In the genomic region with DNA sequence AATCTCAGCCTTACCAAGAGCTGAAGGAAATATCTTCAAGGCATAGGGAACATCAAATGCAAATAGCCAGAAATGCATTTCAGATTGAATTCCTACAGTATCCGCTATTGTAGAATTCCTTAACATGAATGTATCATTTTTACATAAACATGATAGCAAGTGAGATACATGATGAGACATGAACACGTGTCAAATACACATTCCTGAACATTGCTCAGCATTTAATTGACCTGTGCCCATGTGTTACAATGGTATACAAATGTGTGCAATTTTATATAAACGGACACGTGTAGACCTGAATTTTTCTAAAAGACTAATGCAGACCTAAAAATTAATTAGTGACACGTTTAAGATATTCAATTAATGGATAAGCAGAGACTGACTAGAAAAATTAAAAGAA, we compare ENCODE assay signal across 26 cellular contexts.
"Had no signal": no experiment of that assay in that cellular context is flagged by ENCODE, and none has a peak within 500 bp of the region (broad histone marks: within the 10 kb centered on the region; RNA-seq: fewer than 3 reads in every experiment).

No MANE protein-coding gene starts in this region.

- H3K27me3 ChIP-seq: esophagus muscularis mucosa, heart right ventricle, ovary, spleen, testis, tibial nerve, upper lobe of left lung had no signal

- H3K36me3 Mint-ChIP-seq: naive thymus-derived CD8-positive, alpha-beta T cell had no signal

- H3K4me1 ChIP-seq: heart right ventricle, lower lobe of right lung, psoas muscle, spleen, testis, tibial nerve, upper lobe of left lung had no signal

- H3K27ac ChIP-seq: esophagus muscularis mucosa, heart right ventricle, lower lobe of right lung, ovary, psoas muscle, skin epidermis, spleen, testis, tibial nerve, upper lobe of left lung had no signal

- H3K4me1 Mint-ChIP-seq: naive thymus-derived CD8-positive, alpha-beta T cell; stimulated activated memory B cell treated with anti-CD40 and anti-IgM and Interleukin-4, amounts not matched to agents 10 μg/mL and 1 μg/mL and 100 μg/mL, for 72 hours had no signal

- ATAC-seq: heart right ventricle; left ventricle myocardium superior; lower lobe of right lung; naive thymus-derived CD8-positive, alpha-beta T cell; psoas muscle; right cardiac atrium; stimulated activated memory B cell treated with anti-CD40 and anti-IgM and Interleukin-4, amounts not matched to agents 10 μg/mL and 1 μg/mL and 100 μg/mL, for 72 hours; stimulated activated naive CD8-positive, alpha-beta T cell treated with anti-CD3 and anti-CD28 coated beads, Interleukin-15, Interleukin-2, amounts not matched to agents 100 U/mL and 50 U/mL, for 24 hours had no signal

- H3K9me3 Mint-ChIP-seq: nephron progenitor cell had no signal

- H3K9me3 ChIP-seq: esophagus muscularis mucosa, heart right ventricle, lower lobe of right lung, ovary, psoas muscle, spleen, testis, tibial nerve, upper lobe of left lung had no signal

- H3K27me3 Mint-ChIP-seq: naive thymus-derived CD8-positive, alpha-beta T cell; stimulated activated memory B cell treated with anti-CD40 and anti-IgM and Interleukin-4, amounts not matched to agents 10 μg/mL and 1 μg/mL and 100 μg/mL, for 72 hours had no signal

- H3K27ac Mint-ChIP-seq: naive thymus-derived CD8-positive, alpha-beta T cell; nephron progenitor cell; stimulated activated memory B cell treated with anti-CD40 and anti-IgM and Interleukin-4, amounts not matched to agents 10 μg/mL and 1 μg/mL and 100 μg/mL, for 72 hours had no signal

- H3K4me3 Mint-ChIP-seq: naive thymus-derived CD8-positive, alpha-beta T cell; nephron progenitor cell; stimulated activated memory B cell treated with anti-CD40 and anti-IgM and Interleukin-4, amounts not matched to agents 10 μg/mL and 1 μg/mL and 100 μg/mL, for 72 hours had no signal

- H3K36me3 ChIP-seq: esophagus muscularis mucosa, heart right ventricle, lower lobe of right lung, ovary, spleen, tibial nerve, upper lobe of left lung had no signal

- H3K4me3 ChIP-seq: esophagus muscularis mucosa, heart right ventricle, lower lobe of right lung, ovary, psoas muscle, skin epidermis, spleen, testis, tibial nerve, upper lobe of left lung had no signal

- FAIRE-seq: urothelium cell line had no signal

- DNase-seq: cortex of kidney; foreskin melanocyte; glutamatergic neuron; heart right ventricle; hippocampal formation; islet precursor cell; left ventricle myocardium superior; lower lobe of right lung; naive thymus-derived CD8-positive, alpha-beta T cell; nephron progenitor cell; occipital lobe; ovary; posterior cingulate gyrus; psoas muscle; right cardiac atrium; spleen; stimulated activated CD4-positive, alpha-beta T cell treated with anti-CD3 and anti-CD28 coated beads, Interleukin-4, amount 100 ng/mL, for 4 hours; stimulated activated naive CD8-positive, alpha-beta T cell treated with anti-CD3 and anti-CD28 coated beads, Interleukin-15, Interleukin-2, amounts not matched to agents 100 U/mL and 50 U/mL, for 24 hours; substantia nigra; testis; upper lobe of left lung had no signal
